ENCODE assay signal across 10 cellular contexts in genomic region chr16:73068546-73069401, GRCh38. TPM values are rescaled to one million over a fixed set of nuclear protein-coding genes. Genes with fewer than 3 reads are reported as not detected.
DNase-seq lines count a peak whose midpoint lies in the region; FAIRE-seq and TF ChIP-seq lines count a peak whose summit lies in the region.
"Had no signal": no experiment of that assay in that cellular context is flagged by ENCODE, and none has a peak within 500 bp of the region (broad histone marks: within the 10 kb centered on the region; RNA-seq: fewer than 3 reads in every experiment).

No MANE protein-coding gene starts in this region.

- FAIRE-seq in astrocyte (lab: Jason Lieb, UNC), result peak; percentile 70

- peak overlapping the region; percentile 13 for H3K4me3 Mint-ChIP-seq in astrocyte (ENCODE audit: unreplicated experiment)
- H3K4me3 Mint-ChIP-seq: CD4-positive, CD25-positive, alpha-beta regulatory T cell; T-helper 1 cell treated with Interleukin-12 subunit alpha and Interleukin-12 subunit beta and Interleukin-4 antibody, amounts not matched to agents 30 μg/mL and 1 μg/mL, for 36 hours had no signal

- H3K4me2 ChIP-seq in astrocyte (ENCODE audit: low read length), result peak overlapping the region; percentile 79

- H3K4me3 ChIP-seq in astrocyte (ENCODE audit: insufficient read depth, low read depth, low read length), result peak overlapping the region; percentile 40

- peak overlapping the region; percentile 49 for H2AFZ ChIP-seq in astrocyte (ENCODE audit: low read depth, low read length)

- TF ChIP-seq CTCF in astrocyte (IDR thresholded peaks at IDR 0.05; ENCODE audit: insufficient read depth, low read depth, low read length), result no peak

- H3K27me3 ChIP-seq in astrocyte (ENCODE audit: insufficient read depth, low read length), result no peaks in the 10 kb centered on the region

- H3K36me3 Mint-ChIP-seq in astrocyte (ENCODE audit: low read depth, unreplicated experiment), result no peaks in the 10 kb centered on the region
- H3K36me3 Mint-ChIP-seq: CD4-positive, CD25-positive, alpha-beta regulatory T cell had no signal

- DNase-seq in SIG-M5 treated with dmso at 0.1 percent for 504 hours (lab: John Stamatoyannopoulos, UW; ENCODE audit: unreplicated experiment) (peak; percentile 55), SIG-M5 (lab: John Stamatoyannopoulos, UW) (no peak), astrocyte (ENCODE audit: low read depth) (peak; percentile 98), kidney glomerular epithelial cell (lab: John Stamatoyannopoulos, UW) (peak; percentile 87), HuH-7 (ENCODE audit: low spot score) (no peak), amygdala (lab: John Stamatoyannopoulos, UW) (no peak)
- no peak for DNase-seq in activated naive CD4-positive, alpha-beta T cell treated with Interleukin-2 at 50 U/mL for 16 hours
- DNase-seq: CD4-positive, CD25-positive, alpha-beta regulatory T cell had no signal

- peak overlapping the region; percentile 99 for H3K27ac ChIP-seq in astrocyte (ENCODE audit: low read depth, low read length)
- peak overlapping the region; percentile 61 for H3K27ac ChIP-seq in temporal lobe (ENCODE audit: low read depth, low read length)

- no peaks in the 10 kb centered on the region for H3K9me3 Mint-ChIP-seq in astrocyte (ENCODE audit: unreplicated experiment)
- H3K9me3 Mint-ChIP-seq: T-helper 1 cell treated with Interleukin-12 subunit alpha and Interleukin-12 subunit beta and Interleukin-4 antibody, amounts not matched to agents 30 μg/mL and 1 μg/mL, for 36 hours had no signal

- H3K36me3 ChIP-seq in astrocyte (ENCODE audit: insufficient read depth, low read length), result no peaks in the 10 kb centered on the region

- H3K9ac ChIP-seq in astrocyte (ENCODE audit: low read length), result peak overlapping the region; percentile 86

- no peaks in the 10 kb centered on the region for H3K79me2 ChIP-seq in astrocyte (ENCODE audit: insufficient read depth, low read length)

- peaks cover 28% of the 10 kb centered on the region for H3K27me3 Mint-ChIP-seq in astrocyte (ENCODE audit: low read depth, unreplicated experiment)

- peaks cover 74% of the 10 kb centered on the region for H3K4me1 ChIP-seq in astrocyte (ENCODE audit: insufficient read depth, low read length)

- H4K20me1 ChIP-seq in astrocyte (ENCODE audit: insufficient read depth, low read length), result no peaks in the 10 kb centered on the region

- H3K27ac Mint-ChIP-seq in astrocyte (ENCODE audit: unreplicated experiment), result peak overlapping the region; percentile 88
- H3K27ac Mint-ChIP-seq: CD4-positive, CD25-positive, alpha-beta regulatory T cell; T-helper 1 cell treated with Interleukin-12 subunit alpha and Interleukin-12 subunit beta and Interleukin-4 antibody, amounts not matched to agents 30 μg/mL and 1 μg/mL, for 36 hours had no signal

- peaks cover 42% of the 10 kb centered on the region for H3K4me1 Mint-ChIP-seq in astrocyte (ENCODE audit: low read depth, unreplicated experiment)
- H3K4me1 Mint-ChIP-seq: CD4-positive, CD25-positive, alpha-beta regulatory T cell had no signal

- H3K9me3 ChIP-seq in astrocyte (ENCODE audit: insufficient read depth, low read depth, low read length), result no peaks in the 10 kb centered on the region

RNA-seq across cellular contexts. Expression of gene ZFHX3, which starts 20.8 kb away (rescaled TPM):
- total RNA-seq in astrocyte (18.0 and 19.7 TPM in 2 replicates), temporal lobe (4.7 TPM)

Comparison
In these comparisons a context has a peak if more than half of its experiments do, and no peak if none do; other contexts are left out.
1. DNase-seq: peak in SIG-M5 treated with dmso at 0.1 percent for 504 hours (single experiment), astrocyte (single experiment) and kidney glomerular epithelial cell (single experiment); none in SIG-M5 (single experiment), HuH-7 (single experiment), activated naive CD4-positive, alpha-beta T cell treated with Interleukin-2 at 50 U/mL for 16 hours (single experiment) and amygdala (0 of 56).